Comparison of ENCODE assay signal across 22 cellular contexts in the genomic region with DNA sequence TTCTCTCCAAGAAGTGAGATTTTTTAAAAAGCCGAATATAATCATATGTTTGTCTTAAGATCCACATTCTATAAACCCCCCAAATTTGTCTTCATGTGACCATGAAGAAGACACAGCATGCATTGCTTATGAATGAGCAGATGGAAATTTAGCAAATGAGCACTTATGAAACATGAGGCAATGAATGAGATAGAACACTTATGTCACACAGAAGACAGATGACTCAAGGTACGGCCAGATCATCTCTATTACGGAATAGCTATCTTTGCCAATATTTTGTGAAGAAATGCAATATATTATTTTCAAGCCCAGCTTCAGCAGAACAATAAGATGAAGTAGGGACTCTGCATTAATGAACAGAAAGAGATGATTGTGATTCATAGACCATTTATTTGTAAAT. TPM values are rescaled to one million over a fixed set of nuclear protein-coding genes. Genes with fewer than 3 reads are reported as not detected.
"Had no signal": no experiment of that assay in that cellular context is flagged by ENCODE, and none has a peak within 500 bp of the region (broad histone marks: within the 10 kb centered on the region; RNA-seq: fewer than 3 reads in every experiment).

No MANE protein-coding gene starts in this region.

- H3K9me3 ChIP-seq: left lung, right lobe of liver, stomach, suprapubic skin had no signal

- H3K27ac ChIP-seq: cardiac muscle cell, hepatocyte, left lung, right lobe of liver, stomach, suprapubic skin had no signal

- DNase-seq: activated CD4-positive, alpha-beta memory T cell treated with anti-CD3 and anti-CD28 coated beads for 36 hours; activated CD4-positive, alpha-beta T cell treated with anti-CD3 and anti-CD28 coated beads for 48 hours; activated effector memory CD4-positive, alpha-beta T cell treated with Interleukin-2 at 50 U/mL for 16 hours; activated naive CD4-positive, alpha-beta T cell treated with anti-CD3 and anti-CD28 coated beads for 36 hours; activated naive CD8-positive, alpha-beta T cell treated with anti-CD3 and anti-CD28 coated beads, Interleukin-2, amount 10 ng/mL, durations not matched to agents 7 days and 5 days; activated T-cell treated with anti-CD3 and anti-CD28 coated beads, Interleukin-2, amount 50 U/mL, for 72 hours; amygdala; foreskin melanocyte; glutamatergic neuron; immature natural killer cell; left lung; naive thymus-derived CD4-positive, alpha-beta T cell; occipital lobe; right lobe of liver; stimulated activated CD4-positive, alpha-beta T cell treated with anti-CD3 and anti-CD28 coated beads, Interleukin-15, amount 100 ng/mL, for 24 hours; stomach had no signal

- H3K27me3 ChIP-seq: cardiac muscle cell, hepatocyte, left lung, stomach, suprapubic skin had no signal

- H2AFZ ChIP-seq: hepatocyte had no signal

- H3K79me2 ChIP-seq: hepatocyte had no signal

- H3K36me3 ChIP-seq: cardiac muscle cell, left lung, right lobe of liver, stomach, suprapubic skin had no signal

- H3K4me2 ChIP-seq: hepatocyte, smooth muscle cell had no signal

- H3K4me3 ChIP-seq: cardiac muscle cell, hepatocyte, left lung, lung, right lobe of liver, smooth muscle cell, stomach, suprapubic skin had no signal

- H3K4me1 ChIP-seq: left lung, right lobe of liver, stomach, suprapubic skin had no signal

- ATAC-seq: activated T-cell treated with anti-CD3 and anti-CD28 coated beads, Interleukin-2, amount 50 U/mL, for 72 hours; left lung; naive thymus-derived CD4-positive, alpha-beta T cell; right lobe of liver; stimulated activated memory B cell treated with anti-CD40 and anti-IgM and Interleukin-4, amounts not matched to agents 10 μg/mL and 1 μg/mL and 100 μg/mL, for 72 hours had no signal

RNA-seq across cellular contexts. Expression of gene PHEX, which starts 21.4 kb away (rescaled TPM):
- total RNA-seq: smooth muscle cell had no signal
